33 cellular contexts compared by ENCODE assay signal in the genomic region with DNA sequence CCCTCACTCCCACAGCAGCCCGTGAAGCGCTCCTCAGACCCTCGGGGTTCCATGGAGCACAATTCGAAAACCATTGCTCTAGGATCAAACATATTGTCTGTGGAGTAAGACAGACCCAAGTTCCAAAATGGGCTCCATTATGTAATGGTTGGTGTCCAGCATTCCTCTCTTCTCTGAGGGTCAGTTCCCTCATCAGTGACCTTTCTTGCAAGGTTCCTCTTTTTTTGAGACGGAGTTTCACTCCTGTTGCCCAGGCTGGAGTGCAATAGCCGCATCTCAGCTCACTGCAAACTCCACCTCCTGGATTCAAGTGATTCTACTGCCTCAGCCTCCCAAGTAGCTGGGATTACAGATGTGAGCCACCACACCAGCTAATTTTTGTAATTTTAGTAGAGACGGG. TPM values are rescaled to one million over a fixed set of nuclear protein-coding genes. Genes with fewer than 3 reads are reported as not detected.
"Had no signal": no experiment of that assay in that cellular context is flagged by ENCODE, and none has a peak within 500 bp of the region (broad histone marks: within the 10 kb centered on the region; RNA-seq: fewer than 3 reads in every experiment).

No MANE protein-coding gene starts in this region.

- H3K4me3 Mint-ChIP-seq: activated CD4-positive, alpha-beta T cell treated with anti-CD3 and anti-CD28 coated beads, Interleukin-2, amount 10 ng/mL, durations not matched to agents 7 days and 5 days; activated CD8-positive, alpha-beta T cell treated with anti-CD3 and anti-CD28 coated beads for 36 hours; activated T-cell treated with anti-CD3 and anti-CD28 coated beads, Interleukin-2, amount 50 U/mL, for 4 hours; activated T-helper 17 cell treated with anti-CD3 and anti-CD28 coated beads, Interleukin-2, amount 50 U/mL, for 72 hours; mesothelial cell of epicardium; naive B cell; nephron progenitor cell; stimulated activated effector memory CD8-positive, alpha-beta T cell treated with anti-CD3 and anti-CD28 coated beads, Interleukin-12 subunit alpha, Interleukin-12 subunit beta, amount 100 ng/mL, for 72 hours; stimulated activated naive CD8-positive, alpha-beta T cell treated with anti-CD3 and anti-CD28 coated beads, Interleukin-15, Interleukin-2, amounts not matched to agents 100 ng/mL and 50 ng/mL, for 24 hours; T-helper 17 cell; WTC11 had no signal

- DNase-seq: activated CD4-positive, alpha-beta T cell treated with anti-CD3 and anti-CD28 coated beads for 1 hour; activated CD4-positive, alpha-beta T cell treated with anti-CD3 and anti-CD28 coated beads, Interleukin-2, amount 10 ng/mL, durations not matched to agents 7 days and 5 days; activated CD8-positive, alpha-beta T cell treated with anti-CD3 and anti-CD28 coated beads for 36 hours; activated naive CD4-positive, alpha-beta T cell; activated T-cell treated with anti-CD3 and anti-CD28 coated beads, Interleukin-2, amount 50 U/mL, for 4 hours; central memory CD4-positive, alpha-beta T cell; dermis blood vessel endothelial cell; effector CD4-positive, alpha-beta T cell; esophagus squamous epithelium; hippocampal formation; left cardiac atrium; mammary epithelial cell; naive B cell; nephron progenitor cell; ovary; retina; stimulated activated CD4-positive, alpha-beta T cell treated with anti-CD3 and anti-CD28 coated beads, Interleukin-4, amount 100 ng/mL, for 24 hours; T-helper 17 cell; T1000; trophoblast cell; uterus had no signal

- H3K27ac Mint-ChIP-seq: activated CD4-positive, alpha-beta T cell treated with anti-CD3 and anti-CD28 coated beads, Interleukin-2, amount 10 ng/mL, durations not matched to agents 7 days and 5 days; activated CD8-positive, alpha-beta T cell treated with anti-CD3 and anti-CD28 coated beads for 36 hours; activated T-helper 17 cell treated with anti-CD3 and anti-CD28 coated beads, Interleukin-2, amount 50 U/mL, for 72 hours; mesothelial cell of epicardium; naive B cell; nephron progenitor cell; stimulated activated effector memory CD8-positive, alpha-beta T cell treated with anti-CD3 and anti-CD28 coated beads, Interleukin-12 subunit alpha, Interleukin-12 subunit beta, amount 100 ng/mL, for 72 hours; stimulated activated naive CD8-positive, alpha-beta T cell treated with anti-CD3 and anti-CD28 coated beads, Interleukin-15, Interleukin-2, amounts not matched to agents 100 ng/mL and 50 ng/mL, for 24 hours; T-helper 17 cell; WTC11 had no signal

- H3K36me3 Mint-ChIP-seq: activated naive CD4-positive, alpha-beta T cell treated with anti-CD3 and anti-CD28 coated beads, Interleukin-2, amount 50 U/mL, for 72 hours; mesothelial cell of epicardium; naive B cell; stimulated activated effector memory CD8-positive, alpha-beta T cell treated with anti-CD3 and anti-CD28 coated beads, Interleukin-12 subunit alpha, Interleukin-12 subunit beta, amount 100 ng/mL, for 72 hours; WTC11 had no signal

- H3K27me3 Mint-ChIP-seq: activated CD4-positive, alpha-beta T cell treated with anti-CD3 and anti-CD28 coated beads, Interleukin-2, amount 10 ng/mL, durations not matched to agents 7 days and 5 days; activated CD8-positive, alpha-beta T cell treated with anti-CD3 and anti-CD28 coated beads for 36 hours; activated T-helper 17 cell treated with anti-CD3 and anti-CD28 coated beads, Interleukin-2, amount 50 U/mL, for 72 hours; naive B cell; stimulated activated naive CD8-positive, alpha-beta T cell treated with anti-CD3 and anti-CD28 coated beads, Interleukin-15, Interleukin-2, amounts not matched to agents 100 ng/mL and 50 ng/mL, for 24 hours; T-helper 17 cell had no signal

- ATAC-seq: activated CD8-positive, alpha-beta T cell treated with anti-CD3 and anti-CD28 coated beads for 36 hours; activated naive CD4-positive, alpha-beta T cell treated with anti-CD3 and anti-CD28 coated beads, Interleukin-2, amount 50 U/mL, for 72 hours; activated T-cell treated with anti-CD3 and anti-CD28 coated beads, Interleukin-2, amount 50 U/mL, for 4 hours; activated T-helper 17 cell treated with anti-CD3 and anti-CD28 coated beads, Interleukin-2, amount 50 U/mL, for 72 hours; sciatic nerve; stimulated activated effector memory CD8-positive, alpha-beta T cell treated with anti-CD3 and anti-CD28 coated beads, Interleukin-12 subunit alpha, Interleukin-12 subunit beta, amount 100 ng/mL, for 72 hours; T-helper 17 cell; WTC11 had no signal

- H3K9me3 Mint-ChIP-seq: activated CD4-positive, alpha-beta T cell treated with anti-CD3 and anti-CD28 coated beads, Interleukin-2, amount 10 ng/mL, durations not matched to agents 7 days and 5 days; activated CD8-positive, alpha-beta T cell treated with anti-CD3 and anti-CD28 coated beads for 36 hours; activated T-cell treated with anti-CD3 and anti-CD28 coated beads, Interleukin-2, amount 50 U/mL, for 4 hours; activated T-helper 17 cell treated with anti-CD3 and anti-CD28 coated beads, Interleukin-2, amount 50 U/mL, for 72 hours; mesothelial cell of epicardium; nephron progenitor cell; stimulated activated effector memory CD8-positive, alpha-beta T cell treated with anti-CD3 and anti-CD28 coated beads, Interleukin-12 subunit alpha, Interleukin-12 subunit beta, amount 100 ng/mL, for 72 hours; stimulated activated naive CD8-positive, alpha-beta T cell treated with anti-CD3 and anti-CD28 coated beads, Interleukin-15, Interleukin-2, amounts not matched to agents 100 ng/mL and 50 ng/mL, for 24 hours; WTC11 had no signal

- H3K4me1 Mint-ChIP-seq: activated T-helper 17 cell treated with anti-CD3 and anti-CD28 coated beads, Interleukin-2, amount 50 U/mL, for 72 hours; mesothelial cell of epicardium; nephron progenitor cell; WTC11 had no signal

RNA-seq across cellular contexts. Expression of a gene that starts 28.5 kb away (rescaled TPM):
- total RNA-seq: dermis blood vessel endothelial cell had no signal

RNA-seq across cellular contexts. Expression of a gene that starts 43.0 kb away (rescaled TPM):
- total RNA-seq: activated CD8-positive, alpha-beta T cell treated with anti-CD3 and anti-CD28 coated beads for 36 hours; activated T-cell treated with anti-CD3 and anti-CD28 coated beads, Interleukin-2, amount 50 U/mL, for 4 hours; activated T-helper 17 cell treated with anti-CD3 and anti-CD28 coated beads, Interleukin-2, amount 50 U/mL, for 72 hours; breast epithelium; dermis blood vessel endothelial cell; esophagus squamous epithelium; frontal cortex; left cardiac atrium; liver; mammary epithelial cell; mesothelial cell of epicardium; ovary; prostate gland; sciatic nerve; subcutaneous adipose tissue; T-helper 17 cell; uterus; WTC11 had no signal
